15 cellular contexts compared by ENCODE assay signal in the genomic region with DNA sequence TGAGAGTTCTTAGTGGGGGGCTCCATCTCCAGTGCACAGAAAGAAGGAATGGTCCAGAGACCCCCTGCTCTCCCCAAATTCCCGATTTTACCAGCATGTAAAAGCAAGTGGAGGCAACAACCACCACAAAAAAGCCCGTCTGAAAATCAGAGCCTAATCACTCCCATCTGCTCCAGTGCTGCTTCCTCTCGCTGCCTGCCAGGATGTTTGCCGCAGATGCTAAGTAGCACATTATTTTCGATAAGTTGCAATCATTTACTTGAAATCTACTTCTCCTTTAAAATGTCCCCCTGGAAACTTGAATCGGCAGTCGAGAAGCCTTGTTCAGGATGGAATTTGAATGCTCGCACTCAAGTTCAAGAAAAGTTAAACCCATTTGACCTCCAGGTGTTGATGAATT.
DNase-seq lines count a peak whose midpoint lies in the region; ATAC-seq and TF ChIP-seq lines count a peak whose summit lies in the region.
"Had no signal": no experiment of that assay in that cellular context is flagged by ENCODE, and none has a peak within 500 bp of the region (broad histone marks: within the 10 kb centered on the region; RNA-seq: fewer than 3 reads in every experiment).

No MANE protein-coding gene starts in this region.

- no peaks in the 10 kb centered on the region for H3K9me3 Mint-ChIP-seq in nephron progenitor cell
- H3K9me3 Mint-ChIP-seq in activated CD4-positive, alpha-beta T cell treated with anti-CD3 and anti-CD28 coated beads, Interleukin-2, amount 10 ng/mL, durations not matched to agents 24 days and 14 days: no peaks in the 10 kb centered on the region
- H3K9me3 Mint-ChIP-seq: activated CD4-positive, alpha-beta T cell treated with anti-CD3 and anti-CD28 coated beads, Interleukin-2, amount 10 ng/mL, durations not matched to agents 7 days and 5 days; naive thymus-derived CD4-positive, alpha-beta T cell had no signal

- intact Hi-C loops in left ventricle myocardium superior (cut with micrococcal nuclease): loop anchor here (10.0 kb wide), 3 partner anchors 75 to 215 kb away; no protein-coding TSS in a partner anchor
- intact Hi-C loops in esophagus squamous epithelium (cut with DNase I): loop anchor here (10.0 kb wide), 2 partner anchors 165 to 215 kb away; no protein-coding TSS in a partner anchor
- intact Hi-C loops in uterus (cut with DNase I; ENCODE audit: low total_unique reads): loop anchor here (10.0 kb wide), 3 partner anchors 85 to 195 kb away; no protein-coding TSS in a partner anchor
- intact Hi-C loops in activated CD4-positive, alpha-beta T cell treated with anti-CD3 and anti-CD28 coated beads, Interleukin-2, amount 10 ng/mL, durations not matched to agents 24 days and 14 days (cut with micrococcal nuclease): loop anchor here (10.0 kb wide), 1 partner anchor 1255 kb away; no protein-coding TSS in a partner anchor

- 66 to 80% methylated on average over 8 of the region's 8 CpGs for WGBS in esophagus squamous epithelium, 2 donors

- H3K27ac ChIP-seq in cardiac muscle cell (peak overlapping the region; percentile 82), esophagus squamous epithelium (peak overlapping the region; percentile 15 to 85 (median 79)), uterus (peak overlapping the region; percentile 92 to 94)
- H3K27ac ChIP-seq: thoracic aorta had no signal

- peak overlapping the region; percentile 86 for H3K27ac Mint-ChIP-seq in nephron progenitor cell
- H3K27ac Mint-ChIP-seq in activated CD4-positive, alpha-beta T cell treated with anti-CD3 and anti-CD28 coated beads, Interleukin-2, amount 10 ng/mL, durations not matched to agents 24 days and 14 days: no peak overlapping the region
- H3K27ac Mint-ChIP-seq: activated CD4-positive, alpha-beta T cell treated with anti-CD3 and anti-CD28 coated beads, Interleukin-2, amount 10 ng/mL, durations not matched to agents 7 days and 5 days; naive thymus-derived CD4-positive, alpha-beta T cell had no signal

- H3K4me3 Mint-ChIP-seq in nephron progenitor cell: peak overlapping the region; percentile 7
- no peak overlapping the region for H3K4me3 Mint-ChIP-seq in activated CD4-positive, alpha-beta T cell treated with anti-CD3 and anti-CD28 coated beads, Interleukin-2, amount 10 ng/mL, durations not matched to agents 24 days and 14 days
- H3K4me3 Mint-ChIP-seq: activated CD4-positive, alpha-beta T cell treated with anti-CD3 and anti-CD28 coated beads, Interleukin-2, amount 10 ng/mL, durations not matched to agents 7 days and 5 days; naive thymus-derived CD4-positive, alpha-beta T cell had no signal

- DNase-seq in cardiac muscle cell (ENCODE audit: low read depth in 1 of 2, low spot score in 1 of 2) (no peak), left ventricle myocardium superior (no peak), esophagus squamous epithelium (lab: John Stamatoyannopoulos, UW) (no peak), nephron progenitor cell (no peak), uterus (no peak), cerebellum (ENCODE audit: low spot score) (no peak), GM10266 (ENCODE audit: extremely low spot score) (no peak)
- no peak for DNase-seq in activated CD4-positive, alpha-beta T cell treated with anti-CD3 and anti-CD28 coated beads, Interleukin-2, amount 10 ng/mL, durations not matched to agents 24 days and 14 days
- DNase-seq: activated CD4-positive, alpha-beta T cell treated with anti-CD3 and anti-CD28 coated beads, Interleukin-2, amount 10 ng/mL, durations not matched to agents 7 days and 5 days; activated naive CD4-positive, alpha-beta T cell treated with Interleukin-2 at 50 U/mL for 16 hours; naive thymus-derived CD4-positive, alpha-beta T cell; NCI-H748 treated with DMSO at 0.1 percent for 48 hours; SK-N-SH; stimulated activated CD4-positive, alpha-beta T cell treated with anti-CD3 and anti-CD28 coated beads, Interleukin-2, amount 100 ng/mL, for 24 hours had no signal

- peaks cover 76% of the 10 kb centered on the region for H3K4me1 Mint-ChIP-seq in nephron progenitor cell
- H3K4me1 Mint-ChIP-seq in activated CD4-positive, alpha-beta T cell treated with anti-CD3 and anti-CD28 coated beads, Interleukin-2, amount 10 ng/mL, durations not matched to agents 24 days and 14 days: no peaks in the 10 kb centered on the region
- H3K4me1 Mint-ChIP-seq: activated CD4-positive, alpha-beta T cell treated with anti-CD3 and anti-CD28 coated beads, Interleukin-2, amount 10 ng/mL, durations not matched to agents 7 days and 5 days had no signal

- no peaks in the 10 kb centered on the region for H3K36me3 ChIP-seq in cardiac muscle cell
- no peaks in the 10 kb centered on the region for H3K36me3 ChIP-seq in esophagus squamous epithelium
- H3K36me3 ChIP-seq in uterus: no peaks in the 10 kb centered on the region
- H3K36me3 ChIP-seq: thoracic aorta had no signal

- no peak for TF ChIP-seq POLR2A in esophagus squamous epithelium (IDR thresholded peaks at IDR 0.05)
- TF ChIP-seq POLR2A in uterus (IDR thresholded peaks at IDR 0.05): no peak

- H3K27me3 ChIP-seq in cardiac muscle cell (no peaks in the 10 kb centered on the region), esophagus squamous epithelium (no peaks in the 10 kb centered on the region), uterus (no peaks in the 10 kb centered on the region)

- TF ChIP-seq CTCF in cardiac muscle cell (IDR thresholded peaks at IDR 0.05; ENCODE audit: low read depth, low read length) (no peak), esophagus squamous epithelium (IDR thresholded peaks at IDR 0.05) (no peak), nephron progenitor cell (IDR thresholded peaks at IDR 0.05) (no peak), uterus (IDR thresholded peaks at IDR 0.05) (no peak), GM10266 (IDR thresholded peaks at IDR 0.05; ENCODE audit: control insufficient read depth, insufficient read depth, low read depth, missing control alignments) (no peak)

- no peaks in the 10 kb centered on the region for H3K27me3 Mint-ChIP-seq in nephron progenitor cell (ENCODE audit: low read depth, poor library complexity)
- no peaks in the 10 kb centered on the region for H3K27me3 Mint-ChIP-seq in activated CD4-positive, alpha-beta T cell treated with anti-CD3 and anti-CD28 coated beads, Interleukin-2, amount 10 ng/mL, durations not matched to agents 24 days and 14 days
- H3K27me3 Mint-ChIP-seq: activated CD4-positive, alpha-beta T cell treated with anti-CD3 and anti-CD28 coated beads, Interleukin-2, amount 10 ng/mL, durations not matched to agents 7 days and 5 days had no signal

- peaks cover 25% of the 10 kb centered on the region for H3K36me3 Mint-ChIP-seq in nephron progenitor cell (ENCODE audit: low read depth)
- H3K36me3 Mint-ChIP-seq in activated CD4-positive, alpha-beta T cell treated with anti-CD3 and anti-CD28 coated beads, Interleukin-2, amount 10 ng/mL, durations not matched to agents 24 days and 14 days (ENCODE audit: low read depth): no peaks in the 10 kb centered on the region
- H3K36me3 Mint-ChIP-seq: naive thymus-derived CD4-positive, alpha-beta T cell had no signal

- no peak overlapping the region for H3K4me3 ChIP-seq in cardiac muscle cell
- H3K4me3 ChIP-seq in esophagus squamous epithelium: no peak overlapping the region
- H3K4me3 ChIP-seq in uterus: no peak overlapping the region
- H3K4me3 ChIP-seq: thoracic aorta had no signal

- no peak for ATAC-seq in left ventricle myocardium superior
- ATAC-seq: naive thymus-derived CD4-positive, alpha-beta T cell had no signal

- H3K4me1 ChIP-seq in cardiac muscle cell (ENCODE audit: low read depth) (peaks cover 59% of the 10 kb centered on the region), esophagus squamous epithelium (peaks cover 15 to 77% (median 39%) of the 10 kb centered on the region in 3 donors), uterus (peaks cover 18 to 39% of the 10 kb centered on the region in 2 donors)

- no peaks in the 10 kb centered on the region for H3K9me3 ChIP-seq in cardiac muscle cell (ENCODE audit: low read depth)
- no peaks in the 10 kb centered on the region for H3K9me3 ChIP-seq in esophagus squamous epithelium
- no peaks in the 10 kb centered on the region for H3K9me3 ChIP-seq in uterus
- H3K9me3 ChIP-seq: SK-N-SH, thoracic aorta had no signal
